2 cellular contexts compared by ENCODE assay signal in the genomic region with DNA sequence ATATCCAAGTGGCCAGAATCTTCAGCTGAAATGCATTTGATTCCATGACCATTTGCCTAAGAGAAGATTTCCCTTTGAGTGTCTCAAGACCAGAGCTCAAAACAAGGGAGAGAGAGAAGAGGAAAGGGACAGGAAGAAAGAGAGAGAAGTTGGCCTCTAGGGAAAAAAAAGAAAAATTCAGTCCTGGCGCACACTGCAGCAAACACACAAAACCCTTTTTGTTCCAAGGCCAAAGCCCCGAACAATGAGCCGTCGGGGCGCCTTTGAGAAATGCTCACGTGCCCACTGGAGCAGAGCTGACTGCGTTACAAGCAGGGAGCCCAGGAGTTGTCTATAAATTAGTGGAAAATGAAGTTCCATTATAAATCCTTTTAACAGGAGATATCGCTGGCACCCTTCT.
A peak's percentile ranks its signal among the peaks of the same experiment; 100 is the strongest.
TF ChIP-seq lines count a peak whose summit lies in the region.

No MANE protein-coding gene starts in this region.

TF ChIP-seq in WTC11, 78 proteins besides CTCF, POLR2A, EP300 and RAD21:
- no peak for TF ChIP-seq NFYB (CRISPR knock-in tag; conservative IDR thresholded peaks at IDR 0.05; ENCODE audit: low read depth)
- TF ChIP-seq HMGA2 (CRISPR knock-in tag; IDR thresholded peaks at IDR 0.05) = peak; percentile 37; the same call in 1 of the 2 replicates
- TF ChIP-seq, protein P1, sequence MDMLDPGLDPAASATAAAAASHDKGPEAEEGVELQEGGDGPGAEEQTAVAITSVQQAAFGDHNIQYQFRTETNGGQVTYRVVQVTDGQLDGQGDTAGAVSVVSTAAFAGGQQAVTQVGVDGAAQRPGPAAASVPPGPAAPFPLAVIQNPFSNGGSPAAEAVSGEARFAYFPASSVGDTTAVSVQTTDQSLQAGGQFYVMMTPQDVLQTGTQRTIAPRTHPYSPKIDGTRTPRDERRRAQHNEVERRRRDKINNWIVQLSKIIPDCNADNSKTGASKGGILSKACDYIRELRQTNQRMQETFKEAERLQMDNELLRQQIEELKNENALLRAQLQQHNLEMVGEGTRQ (CRISPR knock-in tag; IDR thresholded peaks at IDR 0.05) = peak; percentile 44; the same call in 1 of the 2 replicates

TF ChIP-seq in H1, 55 proteins besides CTCF, POLR2A, EP300 and RAD21:
- no peak for TF ChIP-seq TAF1 (IDR thresholded peaks at IDR 0.05; ENCODE audit: low read depth, low read length)
- TF ChIP-seq SIN3A (conservative IDR thresholded peaks at IDR 0.05 in 1 of 2, IDR thresholded peaks at IDR 0.05 in 1 of 2; ENCODE audit: low read depth in 1 of 2, low read length in 2 of 2) = no peak
- TF ChIP-seq BCL11A (IDR thresholded peaks at IDR 0.05; ENCODE audit: low read depth in 2 of 2, low read length in 2 of 2) = no peak
- TF ChIP-seq EGR1 (IDR thresholded peaks at IDR 0.05; ENCODE audit: borderline replicate concordance, low read depth, low read length) = no peak
- TF ChIP-seq TEAD4 (IDR thresholded peaks at IDR 0.05; ENCODE audit: low read depth, low read length) = no peak
- TF ChIP-seq CBX8 (IDR thresholded peaks at IDR 0.05; ENCODE audit: borderline replicate concordance, low read depth, low read length) = no peak
- no peak for TF ChIP-seq HDAC2 (IDR thresholded peaks at IDR 0.05; ENCODE audit: borderline replicate concordance in 1 of 2, low read depth in 2 of 2, low read length in 2 of 2)
- TF ChIP-seq JUND (IDR thresholded peaks at IDR 0.05; ENCODE audit: low read length) = no peak
- no peak for TF ChIP-seq HDAC6 (IDR thresholded peaks at IDR 0.05; ENCODE audit: low read depth, low read length)
- TF ChIP-seq BACH1 (IDR thresholded peaks at IDR 0.05; ENCODE audit: low read length) = no peak
- no peak for TF ChIP-seq RNF2 (IDR thresholded peaks at IDR 0.05; ENCODE audit: borderline replicate concordance, low read depth, low read length, missing control alignments, poor library complexity, severe bottlenecking)
- TF ChIP-seq, protein P2, sequence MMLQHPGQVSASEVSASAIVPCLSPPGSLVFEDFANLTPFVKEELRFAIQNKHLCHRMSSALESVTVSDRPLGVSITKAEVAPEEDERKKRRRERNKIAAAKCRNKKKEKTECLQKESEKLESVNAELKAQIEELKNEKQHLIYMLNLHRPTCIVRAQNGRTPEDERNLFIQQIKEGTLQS (IDR thresholded peaks at IDR 0.05; ENCODE audit: insufficient read depth, low read depth, low read length) = no peak
- no peak for TF ChIP-seq RFX5 (IDR thresholded peaks at IDR 0.05; ENCODE audit: borderline replicate concordance, low read depth, low read length)
